ENCODE assay signal across 22 cellular contexts in genomic region chr6:16398587-16398986, GRCh38.
A peak's percentile ranks its signal among the peaks of the same experiment; 100 is the strongest.
DNase-seq lines count a peak whose midpoint lies in the region; ATAC-seq, FAIRE-seq and TF ChIP-seq lines count a peak whose summit lies in the region.
"Had no signal": no experiment of that assay in that cellular context is flagged by ENCODE, and none has a peak within 500 bp of the region (broad histone marks: within the 10 kb centered on the region; RNA-seq: fewer than 3 reads in every experiment).

No MANE protein-coding gene starts in this region.

- peak overlapping the region; percentile 99 for H4K5ac ChIP-seq in IMR-90 (ENCODE audit: low read depth, low read length)

- no peak for TF ChIP-seq POLR2A in IMR-90 (IDR thresholded peaks at IDR 0.05; ENCODE audit: low read depth, low read length)
- TF ChIP-seq POLR2A in endothelial cell of umbilical vein (IDR thresholded peaks at IDR 0.05; ENCODE audit: low read depth, low read length) = no peak

- peaks cover 16% of the 10 kb centered on the region for H3K4me1 ChIP-seq in ACC112 (ENCODE audit: control insufficient read depth, insufficient read depth, low read length, unreplicated experiment)
- peaks cover 36% of the 10 kb centered on the region for H3K4me1 ChIP-seq in IMR-90 (ENCODE audit: control insufficient read depth, insufficient read depth, low read length)
- H3K4me1 ChIP-seq in endothelial cell of umbilical vein (ENCODE audit: control insufficient read depth, extremely low read depth, insufficient read depth, low read length) = no peaks in the 10 kb centered on the region
- no peaks in the 10 kb centered on the region for H3K4me1 ChIP-seq in OCI-LY7 (ENCODE audit: insufficient read depth, low read length, poor library complexity, severe bottlenecking)
- H3K4me1 ChIP-seq: right lobe of liver had no signal

- DNase-seq in IMR-90 (peak; percentile 78), endothelial cell of umbilical vein (ENCODE audit: low read depth, low spot score) (peak; percentile 69), osteocyte (ENCODE audit: extremely low spot score, unreplicated experiment) (no peak), OCI-LY7 (ENCODE audit: low spot score) (no peak), cardiac septum (ENCODE audit: low spot score) (no peak)
- DNase-seq in activated naive CD4-positive, alpha-beta T cell (lab: John Stamatoyannopoulos, UW) = no peak
- DNase-seq: 8988T; activated CD4-positive, alpha-beta T cell treated with anti-CD3 and anti-CD28 coated beads, Interleukin-2, amount 50 U/mL, for 48 hours; activated T-cell treated with anti-CD3 and anti-CD28 coated beads, Interleukin-2, amount 50 U/mL, for 4 hours; CD8-positive, alpha-beta memory T cell; DMS79 treated with DMSO at 0.1 percent for 48 hours; effector memory CD8-positive, alpha-beta T cell; left ventricle myocardium superior; NCI-H1694; NCI-H446; occipital lobe; right lobe of liver had no signal

- BruUV-seq in IMR-90 (replicated peaks; lab: Mats Ljungman, UMichigan) (no TSS peak), endothelial cell of umbilical vein (replicated peaks; lab: Mats Ljungman, UMichigan) (no TSS peak), OCI-LY7 (replicated peaks; lab: Mats Ljungman, UMichigan) (no TSS peak)

- H3K9ac ChIP-seq in IMR-90 (ENCODE audit: low read depth, low read length) = 0 out of 2 replicates have a peak overlapping the region, but pooled peaks have one; percentile 19
- no peak overlapping the region for H3K9ac ChIP-seq in endothelial cell of umbilical vein (replicated peaks; ENCODE audit: extremely low read depth, insufficient read depth, low read length)

- H3K4ac ChIP-seq in IMR-90 (ENCODE audit: low read depth, low read length) = peak overlapping the region; percentile 80

- TF ChIP-seq CTCF in IMR-90 (conservative IDR thresholded peaks at IDR 0.05; ENCODE audit: low read depth, low read length) (no peak), endothelial cell of umbilical vein (IDR thresholded peaks at IDR 0.05; ENCODE audit: extremely low read depth in 1 of 2, insufficient read depth in 1 of 2, low read depth in 1 of 2, low read length in 2 of 2) (no peak), osteocyte (IDR thresholded peaks at IDR 0.05) (no peak), OCI-LY7 (conservative IDR thresholded peaks at IDR 0.05; ENCODE audit: low read length) (no peak)

- H2AFZ ChIP-seq in ACC112 (ENCODE audit: low read length, unreplicated experiment) = no peak overlapping the region
- H2AFZ ChIP-seq in IMR-90 (replicated peaks; ENCODE audit: low read length, poor library complexity) = no peak overlapping the region
- H2AFZ ChIP-seq in endothelial cell of umbilical vein (ENCODE audit: low read depth, low read length) = no peak overlapping the region
- no peak overlapping the region for H2AFZ ChIP-seq in OCI-LY7 (ENCODE audit: low read length)

- H2BK5ac ChIP-seq in IMR-90 (ENCODE audit: low read depth, low read length, poor library complexity, severe bottlenecking) = peak overlapping the region; percentile 82

- no peak overlapping the region for H2AK9ac ChIP-seq in IMR-90 (replicated peaks; ENCODE audit: low read depth, low read length, poor library complexity)

- peak overlapping the region; percentile 93 for H3K18ac ChIP-seq in IMR-90 (ENCODE audit: low read depth, low read length)

- H3K9me1 ChIP-seq in IMR-90 (ENCODE audit: insufficient read depth, low read length) = peaks cover 18% of the 10 kb centered on the region; the same call in 1 of the 2 replicates
- H3K9me1 ChIP-seq in endothelial cell of umbilical vein (replicated peaks; ENCODE audit: control insufficient read depth, extremely low read depth, insufficient read depth, low read length) = no peaks in the 10 kb centered on the region

- H3K9me3 Mint-ChIP-seq in osteocyte (ENCODE audit: unreplicated experiment) = no peaks in the 10 kb centered on the region
- H3K9me3 Mint-ChIP-seq: activated naive CD4-positive, alpha-beta T cell treated with anti-CD3 and anti-CD28 coated beads, Interleukin-2, amount 50 U/mL, for 72 hours; activated T-cell treated with anti-CD3 and anti-CD28 coated beads, Interleukin-2, amount 50 U/mL, for 4 hours; CD8-positive, alpha-beta memory T cell; central memory CD8-positive, alpha-beta T cell; effector memory CD8-positive, alpha-beta T cell had no signal

- H3K27me3 Mint-ChIP-seq in osteocyte (ENCODE audit: unreplicated experiment) = no peaks in the 10 kb centered on the region
- H3K27me3 Mint-ChIP-seq: CD8-positive, alpha-beta memory T cell; central memory CD8-positive, alpha-beta T cell; effector memory CD8-positive, alpha-beta T cell had no signal

- H3K9me2 ChIP-seq in OCI-LY7 (ENCODE audit: insufficient read depth, low read length) = no peaks in the 10 kb centered on the region; the same call in 1 of the 2 replicates

- peak overlapping the region; percentile 51; the same call in 1 of the 3 replicates for H2BK15ac ChIP-seq in IMR-90 (ENCODE audit: low read depth, low read length)

- no peak for FAIRE-seq in endothelial cell of umbilical vein (lab: Jason Lieb, UNC)

- peak overlapping the region; percentile 96 for H3K27ac Mint-ChIP-seq in osteocyte (ENCODE audit: unreplicated experiment)
- H3K27ac Mint-ChIP-seq: activated naive CD4-positive, alpha-beta T cell treated with anti-CD3 and anti-CD28 coated beads, Interleukin-2, amount 50 U/mL, for 72 hours; effector memory CD8-positive, alpha-beta T cell had no signal

- peak overlapping the region; percentile 76; the same call in 1 of the 2 replicates for H2AK5ac ChIP-seq in IMR-90 (ENCODE audit: low read depth, low read length)

- H3K79me1 ChIP-seq in IMR-90 (ENCODE audit: low read depth in 1 of 2, low read length in 2 of 2) = peaks cover 4 to 35% of the 10 kb centered on the region in 2 experiments

- H3K23ac ChIP-seq in IMR-90 (ENCODE audit: low read depth, low read length) = peak overlapping the region; percentile 61; the same call in 1 of the 2 replicates

- peak overlapping the region; percentile 44 for H3K4me2 ChIP-seq in IMR-90 (ENCODE audit: low read depth, low read length)
- H3K4me2 ChIP-seq in endothelial cell of umbilical vein (ENCODE audit: insufficient read depth, low read length) = no peak overlapping the region
- no peak overlapping the region for H3K4me2 ChIP-seq in OCI-LY7 (ENCODE audit: low read length)

- no peaks in the 10 kb centered on the region for H3K36me3 Mint-ChIP-seq in osteocyte (ENCODE audit: unreplicated experiment)

- H3K79me2 ChIP-seq in ACC112 (ENCODE audit: control insufficient read depth, insufficient read depth, low read length, unreplicated experiment) (no peaks in the 10 kb centered on the region), endothelial cell of umbilical vein (ENCODE audit: control insufficient read depth, insufficient read depth, low read length) (no peaks in the 10 kb centered on the region), OCI-LY7 (ENCODE audit: insufficient read depth, low read depth, low read length) (no peaks in the 10 kb centered on the region)

- H4K91ac ChIP-seq in IMR-90 (ENCODE audit: insufficient read depth, low read depth, low read length) = peak overlapping the region; percentile 4

- peak overlapping the region; percentile 74; the same call in 1 of the 2 replicates for H3K14ac ChIP-seq in IMR-90 (replicated peaks; ENCODE audit: low read depth, low read length)

- peaks cover 68% of the 10 kb centered on the region for H3K4me1 Mint-ChIP-seq in osteocyte (ENCODE audit: unreplicated experiment)

- H4K20me1 ChIP-seq in IMR-90 (ENCODE audit: insufficient read depth, low read length) (no peaks in the 10 kb centered on the region), endothelial cell of umbilical vein (replicated peaks; ENCODE audit: control insufficient read depth, extremely low read depth, insufficient read depth, low read length) (no peaks in the 10 kb centered on the region), OCI-LY7 (ENCODE audit: insufficient read depth, low read length) (no peaks in the 10 kb centered on the region)

- in situ Hi-C loops in IMR-90 (cut with MboI; ENCODE audit: low sequenced_read_pairs) = no loop called here

- H3K36me3 ChIP-seq in ACC112 (ENCODE audit: insufficient read depth, low read length) = no peaks in the 10 kb centered on the region
- H3K36me3 ChIP-seq in IMR-90 (ENCODE audit: control insufficient read depth, insufficient read depth, low read length) = peaks cover 3% of the 10 kb centered on the region
- no peaks in the 10 kb centered on the region for H3K36me3 ChIP-seq in endothelial cell of umbilical vein (ENCODE audit: control insufficient read depth in 2 of 2, extremely low read depth in 1 of 2, insufficient read depth in 2 of 2, low read length in 2 of 2)
- no peaks in the 10 kb centered on the region for H3K36me3 ChIP-seq in OCI-LY7 (ENCODE audit: insufficient read depth, low read length)
- H3K36me3 ChIP-seq: right lobe of liver had no signal

- intact Hi-C loops in IMR-90 (cut with micrococcal nuclease) = loop anchor here (2.0 kb wide), 1 partner anchor 60 kb away; no protein-coding TSS in a partner anchor
- intact Hi-C loops in endothelial cell of umbilical vein (cut with micrococcal nuclease) = no loop called here
- intact Hi-C loops in OCI-LY7 (cut with micrococcal nuclease; ENCODE audit: unreplicated experiment) = no loop called here
- intact Hi-C loops in cardiac septum (cut with DNase I) = no loop called here

- H3K4me3 Mint-ChIP-seq in osteocyte (ENCODE audit: unreplicated experiment) = no peak overlapping the region
- H3K4me3 Mint-ChIP-seq: activated T-cell treated with anti-CD3 and anti-CD28 coated beads, Interleukin-2, amount 50 U/mL, for 4 hours; CD8-positive, alpha-beta memory T cell; central memory CD8-positive, alpha-beta T cell; effector memory CD8-positive, alpha-beta T cell had no signal

- H3K27ac ChIP-seq in ACC112 (ENCODE audit: low read depth, low read length) = peak overlapping the region; percentile 27; the same call in 1 of the 2 replicates
- peak overlapping the region; percentile 96 for H3K27ac ChIP-seq in IMR-90 (ENCODE audit: insufficient read depth, low read length)
- no peak overlapping the region for H3K27ac ChIP-seq in endothelial cell of umbilical vein (ENCODE audit: insufficient read depth, low read depth, low read length)
- no peak overlapping the region for H3K27ac ChIP-seq in OCI-LY7 (ENCODE audit: low read depth, low read length, poor library complexity, severe bottlenecking)
- H3K27ac ChIP-seq: right lobe of liver, VCaP had no signal

- peak; percentile 37 for ATAC-seq in IMR-90 (ENCODE audit: low read depth)
- ATAC-seq in GM18502 (IDR thresholded peaks at IDR 0.05; ENCODE audit: poor library complexity, unreplicated experiment) = no peak
- ATAC-seq: activated naive CD4-positive, alpha-beta T cell treated with anti-CD3 and anti-CD28 coated beads, Interleukin-2, amount 50 U/mL, for 72 hours; activated T-cell treated with anti-CD3 and anti-CD28 coated beads, Interleukin-2, amount 50 U/mL, for 4 hours; effector memory CD8-positive, alpha-beta T cell; left ventricle myocardium superior; right lobe of liver had no signal

- no peak for TF ChIP-seq RAD21 in IMR-90 (IDR thresholded peaks at IDR 0.05; ENCODE audit: low read length)

- dilution Hi-C loops in IMR-90 (cut with HindIII; ENCODE audit: low sequenced_read_pairs, unreplicated experiment) = no loop called here
- dilution Hi-C loops in endothelial cell of umbilical vein (cut with MboI; ENCODE audit: extremely low pct_ligation_motif_present, low sequenced_read_pairs) = no loop called here

- WGBS in IMR-90 (ENCODE audit: extremely low coverage in 2 of 2, insufficient read length in 1 of 2), 2 experiments = no CpG with 5 or more reads among the region's 5 CpGs

- no peak overlapping the region for H3K4me3 ChIP-seq in ACC112 (ENCODE audit: low read depth, low read length)
- no peak overlapping the region for H3K4me3 ChIP-seq in IMR-90 (ENCODE audit: insufficient read depth, low read depth, low read length)
- no peak overlapping the region for H3K4me3 ChIP-seq in endothelial cell of umbilical vein (replicated peaks in 1 of 3; ENCODE audit: insufficient read depth in 1 of 3, low read depth in 1 of 3, low read length in 3 of 3)
- H3K4me3 ChIP-seq in OCI-LY7 (ENCODE audit: low read depth, low read length, poor library complexity, severe bottlenecking) = no peak overlapping the region
- H3K4me3 ChIP-seq: right lobe of liver had no signal

- H2BK120ac ChIP-seq in IMR-90 (ENCODE audit: low read depth, low read length) = peak overlapping the region; percentile 67

- peak overlapping the region; percentile 26 to 64; a peak in 3 of 4 replicates for H4K8ac ChIP-seq in IMR-90 (ENCODE audit: low read depth in 2 of 2, low read length in 2 of 2)

- H3K9me3 ChIP-seq in IMR-90 (ENCODE audit: control insufficient read depth, insufficient read depth, low read length) = no peaks in the 10 kb centered on the region
- no peaks in the 10 kb centered on the region for H3K9me3 ChIP-seq in endothelial cell of umbilical vein (replicated peaks; ENCODE audit: control insufficient read depth, insufficient read depth, low read length)
- no peaks in the 10 kb centered on the region for H3K9me3 ChIP-seq in OCI-LY7 (ENCODE audit: low read length)
- H3K9me3 ChIP-seq: right lobe of liver had no signal

- H2BK20ac ChIP-seq in IMR-90 (ENCODE audit: low read depth, low read length) = peak overlapping the region; percentile 74

- peak overlapping the region; percentile 16; the same call in 1 of the 2 replicates for H3K56ac ChIP-seq in IMR-90 (ENCODE audit: extremely low read depth, insufficient read depth, low read length)

- H3K27me3 ChIP-seq in ACC112 (ENCODE audit: insufficient read depth, low read length) (no peaks in the 10 kb centered on the region), IMR-90 (ENCODE audit: control insufficient read depth, insufficient read depth, low read length) (no peaks in the 10 kb centered on the region), endothelial cell of umbilical vein (ENCODE audit: control insufficient read depth in 2 of 2, insufficient read depth in 2 of 2, low read length in 2 of 2) (no peaks in the 10 kb centered on the region)
- H3K27me3 ChIP-seq: right lobe of liver had no signal

- CTCF ChIA-PET in IMR-90 (lab: Yijun Ruan, JAX) (no interaction called here), endothelial cell of umbilical vein (lab: Charles Lee) (interaction anchor here (3.3 kb wide), 1 partner anchor 11 kb away, joined by 18 read pairs; no protein-coding TSS in a partner anchor), OCI-LY7 (lab: Charles Lee; ENCODE audit: unreplicated experiment) (no interaction called here)

- POLR2A ChIA-PET in IMR-90 (lab: Charles Lee; ENCODE audit: unreplicated experiment) (no interaction called here), endothelial cell of umbilical vein (lab: Charles Lee) (no interaction called here), OCI-LY7 (lab: Charles Lee) (interaction anchor here (0.6 kb wide), 1 partner anchor 408 kb away, joined by 3 read pairs; no protein-coding TSS in a partner anchor)

Comparison
In these comparisons a context has a peak if more than half of its experiments do, and no peak if none do; other contexts are left out.
1. H3K27ac ChIP-seq: peak in ACC112 (single experiment) and IMR-90 (single experiment); none in endothelial cell of umbilical vein (single experiment) and OCI-LY7 (single experiment).
2. DNase-seq: peak in IMR-90 (single experiment) and endothelial cell of umbilical vein (single experiment); none in osteocyte (single experiment), OCI-LY7 (single experiment), cardiac septum (single experiment) and activated naive CD4-positive, alpha-beta T cell (0 of 4).